ENCODE assay signal across 23 cellular contexts in the genomic region with DNA sequence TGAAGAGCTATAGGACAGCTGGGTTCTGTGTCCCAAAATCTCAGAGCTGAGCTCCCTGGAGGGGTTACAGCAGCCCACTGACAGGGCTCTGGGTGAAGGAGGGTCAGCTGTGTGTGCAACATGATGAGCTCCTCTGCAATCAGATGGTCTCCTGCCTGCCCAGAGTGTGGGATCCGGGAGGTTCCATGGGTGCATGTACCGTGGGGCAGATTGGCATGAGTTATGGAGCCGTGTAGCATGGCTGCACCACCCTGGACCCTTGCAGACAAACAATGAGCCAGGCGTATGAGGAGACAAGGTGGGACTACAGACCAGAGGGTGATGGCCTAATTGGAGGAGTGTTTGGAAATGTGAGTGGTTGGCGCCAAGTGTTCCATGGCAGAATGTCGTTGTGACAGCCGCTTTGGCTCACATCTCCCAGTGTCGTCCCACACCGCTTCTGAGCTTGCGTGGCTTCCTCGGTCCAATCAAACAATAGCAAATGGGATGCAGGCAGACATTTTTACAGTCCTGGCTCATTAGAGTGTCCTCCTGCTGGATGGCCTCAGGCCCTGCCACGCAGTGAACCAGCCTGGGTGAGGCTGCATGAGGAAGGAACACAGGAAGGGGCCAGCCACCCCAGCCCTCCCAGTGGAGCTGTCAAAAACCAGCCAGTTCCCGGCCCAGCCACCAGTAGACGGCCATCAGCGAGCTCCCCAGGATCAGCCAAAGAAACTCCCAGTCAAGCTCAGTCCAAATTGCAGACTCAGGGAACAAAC.
DNase-seq lines count a peak whose midpoint lies in the region; ATAC-seq and TF ChIP-seq lines count a peak whose summit lies in the region.
"Had no signal": no experiment of that assay in that cellular context is flagged by ENCODE, and none has a peak within 500 bp of the region (broad histone marks: within the 10 kb centered on the region; RNA-seq: fewer than 3 reads in every experiment).

No MANE protein-coding gene starts in this region.

- H3K36me3 ChIP-seq in heart right ventricle (no peaks in the 10 kb centered on the region), colonic mucosa (no peaks in the 10 kb centered on the region), testis (ENCODE audit: low read depth, missing control alignments) (no peaks in the 10 kb centered on the region)
- H3K36me3 ChIP-seq: gastrocnemius medialis had no signal

- H3K27me3 ChIP-seq in heart right ventricle, result peaks cover 0 to 21% (median 1%) of the 10 kb centered on the region in 7 donors
- no peaks in the 10 kb centered on the region for H3K27me3 ChIP-seq in colonic mucosa
- H3K27me3 ChIP-seq in testis, result no peaks in the 10 kb centered on the region
- H3K27me3 ChIP-seq: gastrocnemius medialis had no signal

- H3K9me3 ChIP-seq in heart right ventricle (peaks cover 0 to 20% (median 11%) of the 10 kb centered on the region in 11 donors), colonic mucosa (no peaks in the 10 kb centered on the region), testis (no peaks in the 10 kb centered on the region)

- no peak for TF ChIP-seq POLR2A in testis (IDR thresholded peaks at IDR 0.05)

- TF ChIP-seq CTCF in heart right ventricle (IDR thresholded peaks at IDR 0.05), result no peak
- TF ChIP-seq CTCF in colonic mucosa (IDR thresholded peaks at IDR 0.05), result no peak
- TF ChIP-seq CTCF in testis (IDR thresholded peaks at IDR 0.05), result no peak

- H3K4me3 ChIP-seq in heart right ventricle (no peak overlapping the region), colonic mucosa (no peak overlapping the region), testis (no peak overlapping the region)
- H3K4me3 ChIP-seq: gastrocnemius medialis had no signal

- H3K4me1 ChIP-seq in heart right ventricle, result no peaks in the 10 kb centered on the region
- H3K4me1 ChIP-seq in colonic mucosa, result no peaks in the 10 kb centered on the region
- H3K4me1 ChIP-seq in testis, result no peaks in the 10 kb centered on the region
- H3K4me1 ChIP-seq: gastrocnemius medialis had no signal

- no peak overlapping the region for H3K9ac ChIP-seq in colonic mucosa (ENCODE audit: low read depth in 2 of 2, low read length in 2 of 2)

- intact Hi-C loops in Right ventricle myocardium superior (cut with DNase I) (no loop called here), heart right ventricle (cut with DNase I) (no loop called here), colonic mucosa (cut with DNase I) (no loop called here), testis (cut with DNase I; ENCODE audit: low total_unique reads) (no loop called here)

- no peak overlapping the region for H3K27ac ChIP-seq in heart right ventricle
- H3K27ac ChIP-seq in colonic mucosa, result no peak overlapping the region
- H3K27ac ChIP-seq in testis, result no peak overlapping the region
- H3K27ac ChIP-seq: C4-2B, gastrocnemius medialis, HL-60 had no signal

- DNase-seq in Right ventricle myocardium superior (peak; percentile 15), heart right ventricle (no peak), colonic mucosa (peak; percentile 9), mesenteric fat pad (ENCODE audit: low spot score) (peak; percentile 39), testis (peak; percentile 11), T-helper 2 cell (no peak), NCI-H146 treated with DMSO at 0.1 percent for 48 hours (lab: John Stamatoyannopoulos, UW; ENCODE audit: unreplicated experiment) (no peak), UCSD-AML1 (lab: John Stamatoyannopoulos, UW; ENCODE audit: unreplicated experiment) (no peak)
- DNase-seq: ACHN; activated CD4-positive, alpha-beta T cell treated with anti-CD3 and anti-CD28 coated beads for 4 hours; activated naive CD4-positive, alpha-beta T cell; activated T-cell treated with anti-CD3 and anti-CD28 coated beads for 4 hours; caudate nucleus; effector CD4-positive, alpha-beta T cell; gastrocnemius medialis; GDM1; HFFc6; NCI-H2107; NCI-H510A treated with DMSO at 0.1 percent for 48 hours; RPMI8226 had no signal

- WGBS in heart right ventricle, 2 donors, result 85 to 86% methylated on average over 15 of the region's 15 CpGs
- 87 to 92% methylated on average over 15 of the region's 15 CpGs for WGBS in testis, 2 donors

- ATAC-seq in Right ventricle myocardium superior (ENCODE audit: poor library complexity), result no peak
- no peak for ATAC-seq in heart right ventricle
- ATAC-seq: esophagus mucosa, gastrocnemius medialis had no signal

Comparison
In these comparisons a context has a peak if more than half of its experiments do, and no peak if none do; other contexts are left out.
1. DNase-seq: peak in Right ventricle myocardium superior (single experiment), colonic mucosa (single experiment), mesenteric fat pad (single experiment) and testis (single experiment); none in heart right ventricle (0 of 2), T-helper 2 cell (0 of 5), NCI-H146 treated with DMSO at 0.1 percent for 48 hours (single experiment) and UCSD-AML1 (single experiment).